7 cellular contexts compared by ENCODE assay signal in genomic region chr17:4944163-4944553, GRCh38. TPM values are rescaled to one million over a fixed set of nuclear protein-coding genes. Genes with fewer than 3 reads are reported as not detected.
DNase-seq lines count a peak whose midpoint lies in the region; ATAC-seq lines count a peak whose summit lies in the region.
"Had no signal": no experiment of that assay in that cellular context is flagged by ENCODE, and none has a peak within 500 bp of the region (broad histone marks: within the 10 kb centered on the region; RNA-seq: fewer than 3 reads in every experiment).

No MANE protein-coding gene starts in this region.

- peak overlapping the region; percentile 95; the same call in 1 of the 2 replicates for H3K4me3 ChIP-seq in GM08714 (ENCODE audit: low read length)

- H3K36me3 Mint-ChIP-seq in T-helper 17 cell (ENCODE audit: low read depth) (peaks cover 28% of the 10 kb centered on the region), memory B cell (peaks cover 27% of the 10 kb centered on the region)

- no peaks in the 10 kb centered on the region for H3K9me3 ChIP-seq in T-helper 17 cell (ENCODE audit: control insufficient read depth, low read length, poor library complexity, severe bottlenecking)

- H3K4me1 Mint-ChIP-seq in T-helper 17 cell (peaks cover 61% of the 10 kb centered on the region), memory B cell (peaks cover 63% of the 10 kb centered on the region)

- peak overlapping the region; percentile 93 for H3K27ac Mint-ChIP-seq in T-helper 17 cell
- peak overlapping the region; percentile 93 for H3K27ac Mint-ChIP-seq in memory B cell

- H3K27me3 Mint-ChIP-seq in T-helper 17 cell (no peaks in the 10 kb centered on the region), memory B cell (no peaks in the 10 kb centered on the region)

- ATAC-seq in T-helper 17 cell (no peak), memory B cell (ENCODE audit: low read depth) (no peak)

- H3K4me3 Mint-ChIP-seq in T-helper 17 cell (peak overlapping the region; percentile 100), memory B cell (peak overlapping the region; percentile 99)

- DNase-seq in T-helper 17 cell (peak in 1 of 3 donors; percentile 45), memory B cell (ENCODE audit: low spot score in 2 of 2) (no peak), ureter (ENCODE audit: low spot score) (no peak), HK-2 (ENCODE audit: unreplicated experiment) (no peak), NCI-H2029 treated with DMSO at 0.1 percent for 48 hours (lab: John Stamatoyannopoulos, UW) (no peak)

- H3K9me3 Mint-ChIP-seq in memory B cell: no peaks in the 10 kb centered on the region

RNA-seq across cellular contexts. Expression of gene RNF167, which starts 4.1 kb away (rescaled TPM):
- total RNA-seq in T-helper 17 cell: 10 to 100 TPM; 95.5 to 99.0 TPM
- total RNA-seq in ureter: 129 TPM

RNA-seq across cellular contexts. Expression of gene PFN1, which starts 4.2 kb away (rescaled TPM):
- total RNA-seq in T-helper 17 cell (100 to 1,000 TPM; 686 to 710 TPM), ureter (598 TPM)

RNA-seq across cellular contexts. Expression of gene SLC25A11, which starts 4.3 kb away (rescaled TPM):
- total RNA-seq in T-helper 17 cell (10 to 100 TPM; 26.2 to 26.4 TPM), ureter (62.0 TPM)

RNA-seq across cellular contexts. Expression of gene ENO3, which starts 6.8 kb away (rescaled TPM):
- total RNA-seq in T-helper 17 cell (10 to 100 TPM; 17.2 to 17.6 TPM), ureter (6.2 TPM)

RNA-seq across cellular contexts. Expression of gene GP1BA, which starts 12.1 kb away (rescaled TPM):
- total RNA-seq in T-helper 17 cell: 10 to 100 TPM in 1 of 2 donors, 1 to 10 TPM in 1; 1.6 to 22.9 TPM
- total RNA-seq in ureter: not detected
- total RNA-seq: kidney epithelial cell had no signal
